Comparison of ENCODE assay signal across 8 cellular contexts in the genomic region with DNA sequence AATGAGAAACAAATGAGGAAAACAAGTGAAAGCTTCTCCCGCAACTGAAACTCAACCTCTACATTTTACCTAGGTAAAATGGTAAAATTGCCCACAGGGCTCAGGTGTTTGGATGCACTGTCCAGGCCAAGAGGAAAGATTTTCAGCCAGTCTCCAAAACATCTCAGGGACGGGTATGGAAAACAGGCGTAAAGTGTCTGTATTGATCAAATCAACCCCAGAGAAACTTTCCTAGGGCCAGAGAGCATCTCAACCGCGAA. TPM values are rescaled to one million over a fixed set of nuclear protein-coding genes. Genes with fewer than 3 reads are reported as not detected.
A peak's percentile ranks its signal among the peaks of the same experiment; 100 is the strongest.
DNase-seq lines count a peak whose midpoint lies in the region; ATAC-seq and TF ChIP-seq lines count a peak whose summit lies in the region.

No MANE protein-coding gene starts in this region.

- H3K9me3 ChIP-seq in BLaER1 (no peaks in the 10 kb centered on the region), HUES64 (ENCODE audit: insufficient read depth, low read depth, low read length) (no peaks in the 10 kb centered on the region)

- peak overlapping the region; percentile 44; the same call in 1 of the 2 replicates for H3K27ac ChIP-seq in BLaER1
- H3K27ac ChIP-seq in HUES64 (ENCODE audit: low read depth, low read length) = peak overlapping the region; percentile 63; the same call in 1 of the 2 replicates

- H3K36me3 ChIP-seq in BLaER1 = peaks cover 14% of the 10 kb centered on the region
- peaks cover 16% of the 10 kb centered on the region for H3K36me3 ChIP-seq in HUES64 (ENCODE audit: insufficient read depth, low read length)

- peak overlapping the region; percentile 84 to 98 (median 96) for H3K27ac Mint-ChIP-seq in nephron

- H3K36me3 Mint-ChIP-seq in nephron (ENCODE audit: low read depth) = peaks cover 13% of the 10 kb centered on the region

- H3K4me1 ChIP-seq in BLaER1 (peaks cover 27% of the 10 kb centered on the region), HUES64 (ENCODE audit: insufficient read depth, low read length) (peaks cover 5% of the 10 kb centered on the region; the same call in 1 of the 2 replicates)

- H3K9me3 Mint-ChIP-seq in nephron = no peaks in the 10 kb centered on the region

- peaks cover 17% of the 10 kb centered on the region for H3K4me1 Mint-ChIP-seq in nephron

- peak overlapping the region; percentile 71 for H3K4me2 ChIP-seq in BLaER1

- H4K20me1 ChIP-seq in BLaER1 = peaks cover 21% of the 10 kb centered on the region

- H3K4me3 ChIP-seq in BLaER1 (peak overlapping the region; percentile 89), HUES64 (ENCODE audit: low read length) (peak overlapping the region; percentile 80), choroid plexus epithelial cell (ENCODE audit: low read depth, low read length) (peak overlapping the region; percentile 50)

- peak overlapping the region; percentile 95 to 97 (median 97) for H3K4me3 Mint-ChIP-seq in nephron

- ATAC-seq in HG02588 (IDR thresholded peaks at IDR 0.05; ENCODE audit: unreplicated experiment) (no peak), HG03460 (IDR thresholded peaks at IDR 0.05; ENCODE audit: unreplicated experiment) (no peak)

- no peaks in the 10 kb centered on the region for H3K27me3 Mint-ChIP-seq in nephron (ENCODE audit: low read depth)

- peak overlapping the region; percentile 90; the same call in 1 of the 2 replicates for H3K9ac ChIP-seq in BLaER1
- H3K9ac ChIP-seq in HUES64 (ENCODE audit: low read depth, low read length) = peak overlapping the region; percentile 42; the same call in 1 of the 2 replicates

- no peak for TF ChIP-seq CTCF in choroid plexus epithelial cell (conservative IDR thresholded peaks at IDR 0.05; ENCODE audit: low read depth, low read length)
- TF ChIP-seq CTCF in nephron (IDR thresholded peaks at IDR 0.05; ENCODE audit: unreplicated experiment in 3 of 3) = no peak

- no peaks in the 10 kb centered on the region for H3K27me3 ChIP-seq in BLaER1
- no peaks in the 10 kb centered on the region for H3K27me3 ChIP-seq in HUES64 (ENCODE audit: insufficient read depth, low read length)

- DNase-seq in choroid plexus epithelial cell (ENCODE audit: low read depth) (no peak), NOMO-1 treated with DMSO at 0.1 percent for 48 hours (lab: John Stamatoyannopoulos, UW; ENCODE audit: unreplicated experiment) (no peak), glomerular visceral epithelial cell (ENCODE audit: extremely low spot score) (no peak)

- WGBS in HUES64 = 18% methylated on average over 5 of the region's 5 CpGs

RNA-seq across cellular contexts. Expression of a gene that starts 0.4 kb away (rescaled TPM):
- polyA plus RNA-seq in HUES64 (2013, experiment 1 of 2) = 86.1 TPM
- 88.4 TPM for polyA plus RNA-seq in HUES64 (2013, experiment 2 of 2)

RNA-seq across cellular contexts. Expression of a gene that starts 27.9 kb away (rescaled TPM):
- 7.4 TPM for polyA plus RNA-seq in HUES64 (2013, experiment 1 of 2)
- 7.2 TPM for polyA plus RNA-seq in HUES64 (2013, experiment 2 of 2)
